Comparison of ENCODE assay signal across 12 cellular contexts in the genomic region with DNA sequence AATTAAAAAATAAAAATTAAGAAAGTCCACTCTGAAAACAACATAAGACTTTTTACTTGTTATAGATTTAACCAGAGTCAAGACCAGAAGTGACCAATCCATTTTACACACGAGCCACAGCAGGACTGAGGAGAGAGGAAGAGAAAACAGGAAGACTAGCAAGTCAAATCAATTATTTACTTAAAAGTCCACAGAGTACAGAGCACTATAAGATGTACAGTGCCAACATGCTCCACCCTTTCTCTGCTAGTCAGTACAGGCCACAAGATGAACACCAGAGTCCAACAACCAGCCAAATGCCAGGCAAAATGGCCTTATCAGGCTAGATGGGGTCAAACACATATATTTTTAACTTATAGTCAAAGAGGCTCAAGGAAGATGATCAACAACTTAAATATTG. TPM values are rescaled to one million over a fixed set of nuclear protein-coding genes. Genes with fewer than 3 reads are reported as not detected.
A peak's percentile ranks its signal among the peaks of the same experiment; 100 is the strongest.
DNase-seq lines count a peak whose midpoint lies in the region; ATAC-seq, FAIRE-seq and TF ChIP-seq lines count a peak whose summit lies in the region.
"Had no signal": no experiment of that assay in that cellular context is flagged by ENCODE, and none has a peak within 500 bp of the region (broad histone marks: within the 10 kb centered on the region; RNA-seq: fewer than 3 reads in every experiment).

No MANE protein-coding gene starts in this region.

- peak; percentile 80 for FAIRE-seq in GM18507 (lab: Jason Lieb, UNC)

- no peak overlapping the region for H3K4me3 Mint-ChIP-seq in T-cell
- H3K4me3 Mint-ChIP-seq: activated CD4-positive, alpha-beta T cell treated with anti-CD3 and anti-CD28 coated beads, Interleukin-2, amount 10 ng/mL, durations not matched to agents 7 days and 5 days; activated naive CD4-positive, alpha-beta T cell treated with anti-CD3 and anti-CD28 coated beads for 36 hours; GM23338 had no signal

- H3K27me3 Mint-ChIP-seq in T-cell: no peaks in the 10 kb centered on the region
- H3K27me3 Mint-ChIP-seq: activated CD4-positive, alpha-beta T cell treated with anti-CD3 and anti-CD28 coated beads, Interleukin-2, amount 10 ng/mL, durations not matched to agents 7 days and 5 days had no signal

- CTCF ChIA-PET in T-cell (lab: Charles Lee): no interaction called here

- no peaks in the 10 kb centered on the region for H3K9me3 Mint-ChIP-seq in T-cell
- H3K9me3 Mint-ChIP-seq: activated CD4-positive, alpha-beta T cell treated with anti-CD3 and anti-CD28 coated beads, Interleukin-2, amount 10 ng/mL, durations not matched to agents 7 days and 5 days; activated naive CD4-positive, alpha-beta T cell treated with anti-CD3 and anti-CD28 coated beads for 36 hours; GM23338 had no signal

- peaks cover 31 to 47% (median 44%) of the 10 kb centered on the region in 3 donors for H3K4me1 Mint-ChIP-seq in T-cell

- DNase-seq in GM18507 (ENCODE audit: extremely low spot score, insufficient read length, low read depth) (peak; percentile 47), T-cell (no peak), left lobe of liver (ENCODE audit: low spot score) (no peak)
- DNase-seq in stimulated activated CD4-positive, alpha-beta T cell treated with anti-CD3 and anti-CD28 coated beads, Interleukin-12 subunit alpha, Interleukin-12 subunit beta, amount 100 ng/mL, for 4 hours: no peak
- DNase-seq: activated CD4-positive, alpha-beta T cell treated with anti-CD3 and anti-CD28 coated beads, Interleukin-2, amount 10 ng/mL, durations not matched to agents 7 days and 5 days; activated naive CD4-positive, alpha-beta T cell treated with anti-CD3 and anti-CD28 coated beads for 36 hours; SIG-M5 had no signal

- no peaks in the 10 kb centered on the region for H3K36me3 Mint-ChIP-seq in T-cell

- H3K27ac Mint-ChIP-seq in T-cell: peak overlapping the region; percentile 6 to 13
- H3K27ac Mint-ChIP-seq: activated CD4-positive, alpha-beta T cell treated with anti-CD3 and anti-CD28 coated beads, Interleukin-2, amount 10 ng/mL, durations not matched to agents 7 days and 5 days; activated naive CD4-positive, alpha-beta T cell treated with anti-CD3 and anti-CD28 coated beads for 36 hours; GM23338 had no signal

- POLR2A ChIA-PET in T-cell (lab: Charles Lee): no interaction called here

- no peak for TF ChIP-seq POLR2A in GM18505 (IDR thresholded peaks at IDR 0.05; ENCODE audit: borderline replicate concordance, extremely low read depth, insufficient read depth, insufficient read length)

- ATAC-seq in GM21447 (IDR thresholded peaks at IDR 0.05; ENCODE audit: unreplicated experiment): peak; percentile 63
- no peak for ATAC-seq in T-cell (replicated peaks in 1 of 4)
- ATAC-seq in left lobe of liver: peak; percentile 95
- ATAC-seq in GM18505 (IDR thresholded peaks at IDR 0.05; ENCODE audit: unreplicated experiment): no peak
- no peak for ATAC-seq in HG02870 (IDR thresholded peaks at IDR 0.05; ENCODE audit: unreplicated experiment)
- ATAC-seq in HG02623 (IDR thresholded peaks at IDR 0.05; ENCODE audit: unreplicated experiment): no peak
- ATAC-seq: GM23338 had no signal

RNA-seq across cellular contexts. Expression of gene LUZP1, which starts 19.5 kb away (rescaled TPM):
- total RNA-seq in T-cell (10 to 100 TPM; 18.8 to 24.8 (median 19.7) TPM), left lobe of liver (5.6 TPM)

Comparison
In these comparisons a context has a peak if more than half of its experiments do, and no peak if none do; other contexts are left out.
1. ATAC-seq: peak in GM21447 (single experiment) and left lobe of liver (single experiment); none in T-cell (0 of 4), GM18505 (single experiment), HG02870 (single experiment) and HG02623 (single experiment).